7 cellular contexts compared by ENCODE assay signal in the genomic region with DNA sequence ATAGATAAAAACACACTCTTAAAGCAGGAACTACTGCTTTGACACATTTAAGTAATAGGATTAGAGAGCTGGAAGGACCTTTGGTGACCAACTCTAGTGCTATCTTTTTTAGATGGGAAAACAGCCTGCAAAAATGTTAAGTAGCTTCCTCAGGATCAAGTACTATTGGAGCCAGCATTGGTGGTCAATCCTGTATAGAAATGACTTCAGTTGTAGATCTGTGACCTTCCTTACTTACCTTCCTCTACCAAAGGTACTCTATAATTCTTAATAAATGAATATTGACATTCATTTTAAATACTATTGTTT. TPM values are rescaled to one million over a fixed set of nuclear protein-coding genes. Genes with fewer than 3 reads are reported as not detected.
"Had no signal": no experiment of that assay in that cellular context is flagged by ENCODE, and none has a peak within 500 bp of the region (broad histone marks: within the 10 kb centered on the region; RNA-seq: fewer than 3 reads in every experiment).

No MANE protein-coding gene starts in this region.

- H3K4me3 ChIP-seq: GM23338 had no signal

- H3K4me2 ChIP-seq: GM23338 had no signal

- DNase-seq: H9, HCEC 1CT, KBM-7 had no signal

- ATAC-seq: GM23338, HepG2 had no signal

- FAIRE-seq: H1, HepG2 had no signal

- H3K27ac ChIP-seq: HL-60 had no signal

RNA-seq across cellular contexts. Expression of gene KCNQ5, which starts 18.7 kb away (rescaled TPM):
- total RNA-seq: HepG2 had no signal
